In genomic region chr17:75773808-75774470, GRCh38 we compare ENCODE assay signal across 10 cellular contexts. TPM values are rescaled to one million over a fixed set of nuclear protein-coding genes. Genes with fewer than 3 reads are reported as not detected.
DNase-seq lines count a peak whose midpoint lies in the region; ATAC-seq and TF ChIP-seq lines count a peak whose summit lies in the region.
"Had no signal": no experiment of that assay in that cellular context is flagged by ENCODE, and none has a peak within 500 bp of the region (broad histone marks: within the 10 kb centered on the region; RNA-seq: fewer than 3 reads in every experiment).

No MANE protein-coding gene starts in this region.

- WGBS in esophagus muscularis mucosa, result 77% methylated on average over 14 of the region's 15 CpGs
- 72 to 75% methylated on average over 14 to 15 of the region's 15 CpGs for WGBS in tibial nerve, 2 donors

- TF ChIP-seq POLR2A in esophagus muscularis mucosa (IDR thresholded peaks at IDR 0.05; ENCODE audit: low read depth), result no peak
- no peak for TF ChIP-seq POLR2A in tibial nerve (IDR thresholded peaks at IDR 0.05)

- H3K27me3 ChIP-seq in Loucy (ENCODE audit: insufficient read depth, low read length, poor library complexity, severe bottlenecking), result peaks cover 10% of the 10 kb centered on the region
- no peaks in the 10 kb centered on the region for H3K27me3 ChIP-seq in esophagus muscularis mucosa
- no peaks in the 10 kb centered on the region for H3K27me3 ChIP-seq in tibial nerve

- TF ChIP-seq EP300 in esophagus muscularis mucosa (IDR thresholded peaks at IDR 0.05) (no peak), tibial nerve (IDR thresholded peaks at IDR 0.05) (no peak)

- peak; percentile 7 for TF ChIP-seq CTCF in GM12864 (IDR thresholded peaks at IDR 0.05; ENCODE audit: low read depth, low read length, missing control alignments)
- TF ChIP-seq CTCF in Loucy (conservative IDR thresholded peaks at IDR 0.05; ENCODE audit: low read length), result peak; percentile 39
- no peak for TF ChIP-seq CTCF in esophagus muscularis mucosa (IDR thresholded peaks at IDR 0.05)
- no peak for TF ChIP-seq CTCF in tibial nerve (IDR thresholded peaks at IDR 0.05)

- ATAC-seq in HG03439 (IDR thresholded peaks at IDR 0.05; ENCODE audit: unreplicated experiment), result no peak
- ATAC-seq: CD8-positive, alpha-beta T cell had no signal

- H4K20me1 ChIP-seq in Loucy (ENCODE audit: insufficient read depth, low read length, poor library complexity, severe bottlenecking), result peaks cover 37% of the 10 kb centered on the region

- intact Hi-C loops in esophagus muscularis mucosa (cut with DNase I), result no loop called here
- intact Hi-C loops in posterior vena cava (cut with DNase I), result loop anchor here in 1 of 2 donors (5.0 to 10.0 kb wide), 2 partner anchors 478 to 901 kb away; no protein-coding TSS in a partner anchor

- H3K4me1 ChIP-seq in Loucy (ENCODE audit: insufficient read depth, low read length, poor library complexity, severe bottlenecking) (peaks cover 17% of the 10 kb centered on the region), esophagus muscularis mucosa (peaks cover 26 to 37% (median 33%) of the 10 kb centered on the region in 4 donors), tibial nerve (peaks cover 0 to 60% (median 17%) of the 10 kb centered on the region in 4 donors)

- DNase-seq in GM12864 (ENCODE audit: low read depth) (no peak), esophagus muscularis mucosa (ENCODE audit: extremely low spot score) (no peak), posterior vena cava (ENCODE audit: low spot score) (peak; percentile 83), tibial nerve (ENCODE audit: low spot score in 2 of 2) (no peak), NCI-H2107 (lab: John Stamatoyannopoulos, UW) (no peak), midbrain (lab: John Stamatoyannopoulos, UW) (no peak)
- DNase-seq: caudate nucleus had no signal

- H3K4me3 ChIP-seq in GM12864 (ENCODE audit: low read depth, low read length) (no peak overlapping the region), Loucy (ENCODE audit: low read length, poor library complexity, severe bottlenecking) (no peak overlapping the region), esophagus muscularis mucosa (no peak overlapping the region), tibial nerve (no peak overlapping the region)

- no peak overlapping the region for H3K9ac ChIP-seq in Loucy (ENCODE audit: low read depth, low read length, poor library complexity, severe bottlenecking)

- H2AFZ ChIP-seq in Loucy (ENCODE audit: low read length), result no peak overlapping the region

- H3K36me3 ChIP-seq in Loucy (ENCODE audit: insufficient read depth, low read length) (peaks cover 40% of the 10 kb centered on the region), esophagus muscularis mucosa (peaks cover 14 to 51% (median 44%) of the 10 kb centered on the region in 4 donors), tibial nerve (peaks cover 8 to 52% (median 8%) of the 10 kb centered on the region in 3 donors)

- H3F3A ChIP-seq in Loucy (ENCODE audit: low read depth), result peaks cover 16% of the 10 kb centered on the region; the same call in 1 of the 2 replicates

- no peaks in the 10 kb centered on the region for H3K9me3 ChIP-seq in Loucy (ENCODE audit: insufficient read depth, low read depth, low read length)
- no peaks in the 10 kb centered on the region for H3K9me3 ChIP-seq in esophagus muscularis mucosa
- H3K9me3 ChIP-seq in tibial nerve, result no peaks in the 10 kb centered on the region

- H3K9me2 ChIP-seq in Loucy (replicated peaks; ENCODE audit: low read depth, low read length), result no peaks in the 10 kb centered on the region

- H3K4me2 ChIP-seq in Loucy (ENCODE audit: low read depth, low read length, poor library complexity, severe bottlenecking), result no peak overlapping the region

- peaks cover 38% of the 10 kb centered on the region for H3K79me2 ChIP-seq in Loucy (ENCODE audit: insufficient read depth, low read length)

- H3K27ac ChIP-seq in esophagus muscularis mucosa (replicated peaks in 1 of 4) (peak overlapping the region in 3 of 4 donors; percentile 44 to 100 (median 99)), tibial nerve (peak overlapping the region in 2 of 4 donors; percentile 80 to 97)

RNA-seq across cellular contexts. Expression of gene GALK1, which starts 8.9 kb away (rescaled TPM):
- total RNA-seq in esophagus muscularis mucosa, result 10 to 100 TPM; 16.9 to 34.1 (median 24.4) TPM
- total RNA-seq in posterior vena cava, result 10 to 100 TPM; 21.0 to 27.6 TPM
- total RNA-seq in tibial nerve, result 10 to 100 TPM; 54.5 to 57.5 (median 55.6) TPM

RNA-seq across cellular contexts. Expression of gene UNK, which starts 10.7 kb away (rescaled TPM):
- total RNA-seq in esophagus muscularis mucosa, result 10 to 100 TPM; 18.0 to 23.7 (median 20.0) TPM
- 10 to 100 TPM; 23.3 to 32.9 TPM for total RNA-seq in posterior vena cava
- total RNA-seq in tibial nerve, result 10 to 100 TPM; 30.2 to 53.4 (median 36.2) TPM

RNA-seq across cellular contexts. Expression of gene ITGB4, which starts 52.7 kb away (rescaled TPM):
- total RNA-seq in esophagus muscularis mucosa (10 to 100 TPM; 36.5 to 57.4 (median 46.6) TPM), posterior vena cava (10 to 100 TPM; 39.4 to 46.6 TPM), tibial nerve (100 to 1,000 TPM; 211 to 335 (median 233) TPM)

Comparison
In these comparisons a context has a peak if more than half of its experiments do, and no peak if none do; other contexts are left out.
1. CTCF ChIP-seq: peak in GM12864 (single experiment) and Loucy (single experiment); none in esophagus muscularis mucosa (0 of 3) and tibial nerve (0 of 5).